In genomic region chr2:138501427-138502252, GRCh38 we compare ENCODE assay signal across 8 cellular contexts. TPM values are rescaled to one million over a fixed set of nuclear protein-coding genes. Genes with fewer than 3 reads are reported as not detected.
DNase-seq lines count a peak whose midpoint lies in the region; TF ChIP-seq lines count a peak whose summit lies in the region.

TSS of gene SPOPL (plus strand) at chr2:138501770. CDS start at chr2:138550217, 48,447 bp downstream.

- no peaks in the 10 kb centered on the region for H3K27me3 Mint-ChIP-seq in neural crest cell (ENCODE audit: low read depth)

- H3K9me3 ChIP-seq in ES-I3 (ENCODE audit: control insufficient read depth, insufficient read depth, low read length) (no peaks in the 10 kb centered on the region), stomach smooth muscle (ENCODE audit: control insufficient read depth in 2 of 2, low read length in 2 of 2) (no peaks in the 10 kb centered on the region)

- H3K9ac ChIP-seq in ES-I3 (ENCODE audit: low read depth, low read length) (peak within 1 kb of the TSS; percentile 99), stomach smooth muscle (ENCODE audit: low read length in 2 of 2) (peak within 1 kb of the TSS; percentile 91 to 96)

- peak within 1 kb of the TSS; percentile 97 for H3K4me3 Mint-ChIP-seq in neural crest cell

- H3K4me3 ChIP-seq in LNCaP clone FGC (ENCODE audit: low read depth, low read length): peak within 1 kb of the TSS; percentile 77
- H3K4me3 ChIP-seq in stomach smooth muscle (ENCODE audit: low read length in 2 of 2): peak within 1 kb of the TSS; percentile 90 to 100

- H3K27me3 ChIP-seq in stomach smooth muscle (ENCODE audit: control insufficient read depth in 1 of 2, insufficient read depth in 2 of 2, low read length in 2 of 2): no peaks in the 10 kb centered on the region

- DNase-seq in GOT3 (lab: John Stamatoyannopoulos, UW) (peak; percentile 83), LNCaP clone FGC (ENCODE audit: low read depth) (peak; percentile 36), SHP77 treated with DMSO at 0.1 percent for 48 hours (lab: John Stamatoyannopoulos, UW) (peak; percentile 32), fibroblast of the conjunctiva (ENCODE audit: low read depth) (peak; percentile 73), neural crest cell (ENCODE audit: low read depth, low spot score) (peak; percentile 80)
- peak; percentile 94 for DNase-seq in activated effector memory CD4-positive, alpha-beta T cell treated with anti-CD3 and anti-CD28 coated beads, Interleukin-2, amount 50 U/mL, for 16 hours

- H3K27ac Mint-ChIP-seq in neural crest cell (ENCODE audit: unreplicated experiment): peak within 1 kb of the TSS; percentile 94

- TF ChIP-seq CTCF in LNCaP clone FGC (IDR thresholded peaks at IDR 0.05; ENCODE audit: control insufficient read depth, extremely low read depth, insufficient read depth): peak; percentile 16; the same call in 1 of the 2 replicates
- TF ChIP-seq CTCF in neural crest cell (conservative IDR thresholded peaks at IDR 0.05): peak; percentile 53

- H3K4me1 ChIP-seq in ES-I3 (ENCODE audit: insufficient read depth, low read length): 0 out of 2 replicates have a peak, but pooled peaks cover 6% of the 10 kb centered on the region
- H3K4me1 ChIP-seq in stomach smooth muscle (ENCODE audit: control insufficient read depth, insufficient read depth, low read length): peaks cover 12% of the 10 kb centered on the region

- H3K9me3 Mint-ChIP-seq in neural crest cell: no peaks in the 10 kb centered on the region

- H3K36me3 Mint-ChIP-seq in neural crest cell (ENCODE audit: low read depth): no peaks in the 10 kb centered on the region

- H3K36me3 ChIP-seq in ES-I3 (ENCODE audit: insufficient read depth, low read length) (no peaks in the 10 kb centered on the region), stomach smooth muscle (ENCODE audit: control insufficient read depth in 2 of 2, insufficient read depth in 2 of 2, low read length in 2 of 2) (no peaks in the 10 kb centered on the region)

- H3K27ac ChIP-seq in stomach smooth muscle (ENCODE audit: low read length): peak within 1 kb of the TSS; percentile 88

- H3K4me1 Mint-ChIP-seq in neural crest cell: peaks cover 33% of the 10 kb centered on the region

RNA-seq across cellular contexts. Expression of gene SPOPL, which starts in this region (rescaled TPM):
- 15.9 and 18.0 TPM in 2 replicates for total RNA-seq in neural crest cell

Comparison
In these comparisons a context has a peak if more than half of its experiments do, and no peak if none do; other contexts are left out.
1. Peak in every context shown above with its lines: DNase-seq, H3K4me3 ChIP-seq and H3K27ac ChIP-seq.
2. DNase-seq: peak in every context shown above with its lines; median percentile 94 in activated effector memory CD4-positive, alpha-beta T cell treated with anti-CD3 and anti-CD28 coated beads, Interleukin-2, amount 50 U/mL, for 16 hours; 83 in GOT3; 80 in neural crest cell; 73 in fibroblast of the conjunctiva; 36 in LNCaP clone FGC; 32 in SHP77 treated with DMSO at 0.1 percent for 48 hours.